Comparison of ENCODE assay signal across 8 cellular contexts in genomic region chr1:100458925-100459814, GRCh38.
A peak's percentile ranks its signal among the peaks of the same experiment; 100 is the strongest.
DNase-seq lines count a peak whose midpoint lies in the region; ATAC-seq and TF ChIP-seq lines count a peak whose summit lies in the region.

No MANE protein-coding gene starts in this region.

- H3K36me3 Mint-ChIP-seq in WTC11 (no peaks in the 10 kb centered on the region), chondrocyte (ENCODE audit: low read depth) (no peaks in the 10 kb centered on the region)

- ATAC-seq in GM18870 (IDR thresholded peaks at IDR 0.05; ENCODE audit: unreplicated experiment): peak; percentile 89
- ATAC-seq in HG03135 (IDR thresholded peaks at IDR 0.05; ENCODE audit: unreplicated experiment): peak; percentile 86
- ATAC-seq in WTC11: peak; percentile 68
- peak; percentile 79 to 91 (median 88) for ATAC-seq in right lobe of liver

- H3K9me3 ChIP-seq in right lobe of liver: no peaks in the 10 kb centered on the region

- no peak for TF ChIP-seq POLR2A in right lobe of liver (IDR thresholded peaks at IDR 0.05)

- WGBS in right lobe of liver (ENCODE audit: insufficient coverage, low coverage, low lambda C conversion rate, missing lambda C conversion rate): 20% methylated on average over 12 of the region's 12 CpGs

- no peak overlapping the region for H3K4me3 Mint-ChIP-seq in WTC11
- no peak overlapping the region for H3K4me3 Mint-ChIP-seq in chondrocyte (ENCODE audit: unreplicated experiment)

- H3K27me3 ChIP-seq in right lobe of liver: no peaks in the 10 kb centered on the region

- H3K27me3 Mint-ChIP-seq in WTC11 (ENCODE audit: low read depth): peaks cover 17% of the 10 kb centered on the region
- no peaks in the 10 kb centered on the region for H3K27me3 Mint-ChIP-seq in chondrocyte (ENCODE audit: low read depth)

- H3K27ac Mint-ChIP-seq in WTC11: peak overlapping the region; percentile 12; the same call in 1 of the 2 replicates
- H3K27ac Mint-ChIP-seq in chondrocyte (ENCODE audit: unreplicated experiment): no peak overlapping the region

- H3K27ac ChIP-seq in right lobe of liver: no peak overlapping the region

- peaks cover 42% of the 10 kb centered on the region for H3K4me1 Mint-ChIP-seq in WTC11
- H3K4me1 Mint-ChIP-seq in chondrocyte (ENCODE audit: low read depth): peaks cover 10% of the 10 kb centered on the region

- H3K36me3 ChIP-seq in right lobe of liver: no peaks in the 10 kb centered on the region

- POLR2A ChIA-PET in WTC11 (lab: Charles Lee): interaction anchor here (0.6 to 1.4 kb wide), 3 partner anchors 107 to 312 kb away, joined by 3 to 4 read pairs (median 4); partner anchors contain the start of genes CDC14A and RTCA

- H3K4me3 ChIP-seq in AG10803 (ENCODE audit: low read length) (no peak overlapping the region), right lobe of liver (no peak overlapping the region)

- CTCF ChIA-PET in WTC11 (lab: Charles Lee): interaction anchor here (0.6 to 2.1 kb wide), 36 partner anchors 9 to 649 kb away, joined by 3 to 21 read pairs (median 4); partner anchors contain the start of genes CDC14A, DBT, RTCA and TRMT13

- TF ChIP-seq CTCF in AG10803 (conservative IDR thresholded peaks at IDR 0.05; ENCODE audit: low read length) (peak; percentile 96), WTC11 (IDR thresholded peaks at IDR 0.05) (peak; percentile 51), chondrocyte (IDR thresholded peaks at IDR 0.05) (peak; percentile 92), right lobe of liver (IDR thresholded peaks at IDR 0.05) (peak; percentile 84 to 89 (median 87))

- intact Hi-C loops in right lobe of liver (cut with DNase I): loop anchor here in 1 of 2 donors (10.0 kb wide), 1 partner anchor 146 kb away; no protein-coding TSS in a partner anchor

- DNase-seq in AG10803 (ENCODE audit: low read depth) (peak; percentile 76), NCI-H2196 (lab: John Stamatoyannopoulos, UW; ENCODE audit: unreplicated experiment) (peak; percentile 78), WTC11 (ENCODE audit: low spot score) (peak; percentile 73), chondrocyte (ENCODE audit: low spot score) (no peak), right lobe of liver (peak; percentile 64 to 78 (median 71))
- DNase-seq in stimulated activated CD4-positive, alpha-beta T cell treated with anti-CD3 and anti-CD28 coated beads, TNF-alpha, amount 100 ng/mL, for 1 hour (ENCODE audit: low read depth in 3 of 3, low spot score in 1 of 3): peak; percentile 38 to 49 (median 43)

- H3K4me1 ChIP-seq in right lobe of liver: peaks cover 0 to 10% (median 1%) of the 10 kb centered on the region in 4 donors

- H3K9me3 Mint-ChIP-seq in WTC11 (no peaks in the 10 kb centered on the region), chondrocyte (ENCODE audit: low read depth) (no peaks in the 10 kb centered on the region)

TF ChIP-seq in WTC11, 78 proteins besides CTCF, POLR2A, EP300 and RAD21:
- TF ChIP-seq ZNF219 (CRISPR knock-in tag; IDR thresholded peaks at IDR 0.05; ENCODE audit: borderline replicate concordance) (no peak), PREB (CRISPR knock-in tag; IDR thresholded peaks at IDR 0.05; ENCODE audit: borderline replicate concordance) (no peak)
